Comparison of ENCODE assay signal across 23 cellular contexts in the genomic region with DNA sequence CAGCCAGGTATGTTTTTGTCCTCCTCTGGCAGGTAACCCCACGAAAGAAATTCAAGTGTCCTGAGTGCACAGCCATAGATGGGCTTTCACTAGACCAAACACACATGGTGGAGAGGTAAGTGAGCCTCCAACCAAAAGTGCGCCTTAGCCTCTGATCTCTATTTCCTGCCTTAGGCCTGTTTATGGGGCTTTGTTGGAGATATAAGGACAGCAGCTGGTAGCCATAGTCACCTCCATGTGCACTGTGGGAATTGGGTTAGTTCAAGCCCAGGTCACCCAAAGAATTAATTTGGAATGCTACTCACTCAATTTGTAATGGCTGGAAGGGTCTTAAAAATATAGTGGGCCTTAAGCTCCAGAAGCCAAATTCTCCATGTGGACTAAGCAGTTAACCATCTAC.
"Had no signal": no experiment of that assay in that cellular context is flagged by ENCODE, and none has a peak within 500 bp of the region (broad histone marks: within the 10 kb centered on the region; RNA-seq: fewer than 3 reads in every experiment).

No MANE protein-coding gene starts in this region.

- H3K27me3 ChIP-seq: Peyer's patch, SJSA1 had no signal

- H2AFZ ChIP-seq: PC-9 had no signal

- H3K27ac ChIP-seq: HL-60, PC-9, Peyer's patch, SJSA1, SK-N-MC had no signal

- H3K9me3 ChIP-seq: Peyer's patch, SJSA1 had no signal

- H3K4me1 ChIP-seq: Peyer's patch, SJSA1 had no signal

- DNase-seq: KBM-7; MV-4-11; NCI-H1048; NCI-H1105; NCI-H1417; NCI-H1436 treated with DMSO at 0.1 percent for 48 hours; NCI-H1694; NCI-H187 treated with DMSO at 0.1 percent for 48 hours; NCI-H2029 treated with DMSO at 0.1 percent for 48 hours; NCI-H345; NCI-H446 treated with DMSO at 0.1 percent for 48 hours; NCI-H510A treated with DMSO at 0.1 percent for 48 hours; NCI-H526; NCI-H82; NK-92 treated with Interleukin-12 subunit alpha and Interleukin-12 subunit beta, amount 100 ng/mL, for 24 hours; OCI-M1; Peyer's patch; SHP77 treated with DMSO at 0.1 percent for 48 hours; SW 1271 had no signal

- H3K4me2 ChIP-seq: PC-9 had no signal

- H3K4me3 ChIP-seq: PC-9, Peyer's patch, SJSA1, SK-N-MC had no signal
